ENCODE assay signal across 1 cellular context in genomic region chrX:53421125-53421524, GRCh38.
TF ChIP-seq lines count a peak whose summit lies in the region.

No MANE protein-coding gene starts in this region.

TF ChIP-seq in H1, 55 proteins besides CTCF, POLR2A, EP300 and RAD21:
- no peak for TF ChIP-seq SP1 (IDR thresholded peaks at IDR 0.05; ENCODE audit: low read depth, low read length)
- no peak for TF ChIP-seq TCF12 (IDR thresholded peaks at IDR 0.05; ENCODE audit: low read depth, low read length)
- no peak for TF ChIP-seq CHD7 (IDR thresholded peaks at IDR 0.05; ENCODE audit: insufficient replicate concordance, low read length)
- TF ChIP-seq GABPA (IDR thresholded peaks at IDR 0.05; ENCODE audit: borderline replicate concordance, insufficient read depth, low read length), result no peak
- TF ChIP-seq ATF3 (IDR thresholded peaks at IDR 0.05; ENCODE audit: insufficient read depth, low read depth, low read length), result no peak
- TF ChIP-seq JUN (IDR thresholded peaks at IDR 0.05; ENCODE audit: low read depth, low read length), result no peak
- TF ChIP-seq BRCA1 (IDR thresholded peaks at IDR 0.05; ENCODE audit: low read depth, low read length), result no peak
- TF ChIP-seq FOSL1 (IDR thresholded peaks at IDR 0.05; ENCODE audit: insufficient read depth, low read depth, low read length), result no peak
- no peak for TF ChIP-seq KDM4A (IDR thresholded peaks at IDR 0.05; ENCODE audit: low read depth, low read length, severe bottlenecking)
- no peak for TF ChIP-seq CREB1 (IDR thresholded peaks at IDR 0.05)
